In genomic region chr10:73931767-73932624, GRCh38 we compare ENCODE assay signal across 8 cellular contexts. TPM values are rescaled to one million over a fixed set of nuclear protein-coding genes. Genes with fewer than 3 reads are reported as not detected.
DNase-seq lines count a peak whose midpoint lies in the region; ATAC-seq and TF ChIP-seq lines count a peak whose summit lies in the region.

No MANE protein-coding gene starts in this region.

- H3K9me3 Mint-ChIP-seq in CD14-positive monocyte = peaks cover 0 to 3% (median 0%) of the 10 kb centered on the region in 7 donors
- no peaks in the 10 kb centered on the region for H3K9me3 Mint-ChIP-seq in activated naive CD4-positive, alpha-beta T cell treated with anti-CD3 and anti-CD28 coated beads, Interleukin-2, amount 50 U/mL, for 72 hours

- no peak overlapping the region for H3K4me3 ChIP-seq in parathyroid adenoma (ENCODE audit: low read depth, low read length)

- intact Hi-C loops in CD14-positive monocyte (cut with micrococcal nuclease) = no loop called here

- no peaks in the 10 kb centered on the region for H3K36me3 ChIP-seq in parathyroid adenoma (ENCODE audit: control insufficient read depth, insufficient read depth, low read length)

- H3K4me1 ChIP-seq in parathyroid adenoma = no peaks in the 10 kb centered on the region

- no peaks in the 10 kb centered on the region for H3K9me3 ChIP-seq in parathyroid adenoma (ENCODE audit: control insufficient read depth, low read length)

- peaks cover 0 to 4% (median 3%) of the 10 kb centered on the region in 3 donors for H3K27me3 Mint-ChIP-seq in CD14-positive monocyte (ENCODE audit: low read depth in 3 of 3)

- DNase-seq in CD14-positive monocyte (ENCODE audit: low spot score) (no peak), NOMO-1 treated with DMSO at 0.1 percent for 48 hours (lab: John Stamatoyannopoulos, UW; ENCODE audit: unreplicated experiment) (peak; percentile 15), left lobe of liver (ENCODE audit: low spot score) (no peak), NCI-H345 (lab: John Stamatoyannopoulos, UW) (no peak)
- DNase-seq in activated naive CD4-positive, alpha-beta T cell treated with anti-CD3 and anti-CD28 coated beads, Interleukin-2, amount 50 U/mL, for 72 hours (ENCODE audit: low spot score in 2 of 2) = peak; percentile 56 to 80

- peaks cover 32% of the 10 kb centered on the region for H3K4me1 Mint-ChIP-seq in CD14-positive monocyte

- H2AFZ ChIP-seq in parathyroid adenoma = peak overlapping the region; percentile 35

- H3K4me2 ChIP-seq in parathyroid adenoma (ENCODE audit: low read length) = no peak overlapping the region

- H3K36me3 Mint-ChIP-seq in CD14-positive monocyte = no peaks in the 10 kb centered on the region
- no peaks in the 10 kb centered on the region for H3K36me3 Mint-ChIP-seq in activated naive CD4-positive, alpha-beta T cell treated with anti-CD3 and anti-CD28 coated beads, Interleukin-2, amount 50 U/mL, for 72 hours

- no peaks in the 10 kb centered on the region for H3K27me3 ChIP-seq in parathyroid adenoma (ENCODE audit: control insufficient read depth, insufficient read depth, low read length)

- no peaks in the 10 kb centered on the region for H3K79me2 ChIP-seq in parathyroid adenoma

- H3K27ac ChIP-seq in parathyroid adenoma = no peak overlapping the region

- H3K4me3 Mint-ChIP-seq in CD14-positive monocyte = no peak overlapping the region

- ATAC-seq in GM21619 (IDR thresholded peaks at IDR 0.05; ENCODE audit: unreplicated experiment) (peak; percentile 77), left lobe of liver (no peak), GM21576 (IDR thresholded peaks at IDR 0.05; ENCODE audit: unreplicated experiment) (no peak)
- ATAC-seq in activated naive CD4-positive, alpha-beta T cell treated with anti-CD3 and anti-CD28 coated beads, Interleukin-2, amount 50 U/mL, for 72 hours = peak; percentile 92 to 96

- TF ChIP-seq CTCF in CD14-positive monocyte (IDR thresholded peaks at IDR 0.05) = no peak
- TF ChIP-seq CTCF in parathyroid adenoma (IDR thresholded peaks at IDR 0.05) = no peak

- no peak overlapping the region for H3K9ac ChIP-seq in parathyroid adenoma

- peak overlapping the region in 6 of 7 donors; percentile 18 to 79 (median 65) for H3K27ac Mint-ChIP-seq in CD14-positive monocyte
- H3K27ac Mint-ChIP-seq in activated naive CD4-positive, alpha-beta T cell treated with anti-CD3 and anti-CD28 coated beads, Interleukin-2, amount 50 U/mL, for 72 hours = peak overlapping the region; percentile 59 to 63

RNA-seq across cellular contexts. Expression of gene PLAU, which starts 21.1 kb away (rescaled TPM):
- under 1 TPM; 0.16 to 0.43 TPM for polyA plus RNA-seq in CD14-positive monocyte
- under 1 TPM; 0.14 to 0.39 TPM for total RNA-seq in activated naive CD4-positive, alpha-beta T cell treated with anti-CD3 and anti-CD28 coated beads, Interleukin-2, amount 50 U/mL, for 72 hours
- 0.50 TPM for total RNA-seq in left lobe of liver

RNA-seq across cellular contexts. Expression of gene CAMK2G, which starts 57.6 kb away (rescaled TPM):
- 1 to 10 TPM; 1.7 to 3.0 TPM for polyA plus RNA-seq in CD14-positive monocyte
- total RNA-seq in activated naive CD4-positive, alpha-beta T cell treated with anti-CD3 and anti-CD28 coated beads, Interleukin-2, amount 50 U/mL, for 72 hours = 10 to 100 TPM; 26.2 to 39.7 TPM
- 11.1 TPM for total RNA-seq in left lobe of liver

Comparison
In these comparisons a context has a peak if more than half of its experiments do, and no peak if none do; other contexts are left out.
1. DNase-seq: peak in NOMO-1 treated with DMSO at 0.1 percent for 48 hours (single experiment) and activated naive CD4-positive, alpha-beta T cell treated with anti-CD3 and anti-CD28 coated beads, Interleukin-2, amount 50 U/mL, for 72 hours (2 of 2); none in CD14-positive monocyte (single experiment), left lobe of liver (single experiment) and NCI-H345 (single experiment).
2. ATAC-seq: peak in GM21619 (single experiment) and activated naive CD4-positive, alpha-beta T cell treated with anti-CD3 and anti-CD28 coated beads, Interleukin-2, amount 50 U/mL, for 72 hours (2 of 2); none in left lobe of liver (single experiment) and GM21576 (single experiment).